In genomic region chr1:202333861-202334260, GRCh38 we compare ENCODE assay signal across 22 cellular contexts.
"Had no signal": no experiment of that assay in that cellular context is flagged by ENCODE, and none has a peak within 500 bp of the region (broad histone marks: within the 10 kb centered on the region; RNA-seq: fewer than 3 reads in every experiment).

No MANE protein-coding gene starts in this region.

- H3K27me3 ChIP-seq: dorsolateral prefrontal cortex, esophagus muscularis mucosa, foreskin keratinocyte, heart right ventricle, left lung had no signal

- DNase-seq: dermis blood vessel endothelial cell; dorsolateral prefrontal cortex; effector CD4-positive, alpha-beta T cell; effector memory CD4-positive, alpha-beta T cell; foreskin keratinocyte; glutamatergic neuron; head of caudate nucleus; heart right ventricle; hippocampal formation; left cardiac atrium; left lung; left ventricle myocardium superior; lower lobe of right lung; mesendoderm; midbrain had no signal

- H3K4me3 ChIP-seq: coronary artery, dorsolateral prefrontal cortex, esophagus muscularis mucosa, heart right ventricle, left lung, lower lobe of right lung had no signal

- ATAC-seq: foreskin keratinocyte, left cardiac atrium, left lung, left ventricle myocardium superior, lower lobe of right lung had no signal

- H3K4me1 ChIP-seq: foreskin keratinocyte, left lung, lower lobe of right lung had no signal

- H3K27ac ChIP-seq: coronary artery, dorsolateral prefrontal cortex, esophagus muscularis mucosa, foreskin keratinocyte, heart right ventricle, left lung, lower lobe of right lung had no signal

- FAIRE-seq: colon, endothelial cell of umbilical vein, frontal cortex, islet of Langerhans, keratinocyte had no signal

- H3K9me3 ChIP-seq: esophagus muscularis mucosa, heart right ventricle, left lung, lower lobe of right lung had no signal
